Comparison of ENCODE assay signal across 1 cellular context in the genomic region with DNA sequence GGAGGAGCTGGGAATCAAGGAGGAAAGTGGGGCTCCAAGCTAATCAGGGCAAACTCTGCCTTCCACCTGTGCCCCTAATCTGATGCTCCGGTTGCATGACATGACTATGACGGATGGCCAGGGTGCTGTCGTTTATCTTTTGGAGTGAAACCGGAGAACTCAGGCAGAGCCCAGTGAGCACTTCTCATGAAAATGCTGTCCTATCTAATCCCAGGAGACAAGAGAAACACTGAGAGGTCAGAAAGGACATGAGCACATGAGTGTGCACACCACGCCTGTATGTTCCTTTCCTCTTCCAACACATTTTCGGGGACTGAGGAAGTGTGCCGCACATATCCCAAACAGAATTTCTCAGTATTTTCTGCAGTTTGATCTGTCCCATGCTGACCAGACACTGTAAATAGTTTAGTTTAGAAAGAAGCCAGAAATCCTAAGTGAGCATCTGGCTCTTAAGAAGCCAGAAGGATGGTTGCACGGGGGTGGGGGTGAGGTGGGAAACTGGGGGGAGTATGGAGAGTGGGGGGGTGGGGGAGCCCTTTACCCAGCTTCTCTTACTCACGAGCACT.
TF ChIP-seq lines count a peak whose summit lies in the region.

No MANE protein-coding gene starts in this region.

TF ChIP-seq in WTC11, 78 proteins besides CTCF, POLR2A, EP300 and RAD21 (continued from another document):
- no peak for TF ChIP-seq E2F4 (CRISPR knock-in tag; IDR thresholded peaks at IDR 0.05; ENCODE audit: borderline replicate concordance, low read depth)
- TF ChIP-seq, protein P1, sequence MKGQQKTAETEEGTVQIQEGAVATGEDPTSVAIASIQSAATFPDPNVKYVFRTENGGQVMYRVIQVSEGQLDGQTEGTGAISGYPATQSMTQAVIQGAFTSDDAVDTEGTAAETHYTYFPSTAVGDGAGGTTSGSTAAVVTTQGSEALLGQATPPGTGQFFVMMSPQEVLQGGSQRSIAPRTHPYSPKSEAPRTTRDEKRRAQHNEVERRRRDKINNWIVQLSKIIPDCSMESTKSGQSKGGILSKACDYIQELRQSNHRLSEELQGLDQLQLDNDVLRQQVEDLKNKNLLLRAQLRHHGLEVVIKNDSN (CRISPR knock-in tag; IDR thresholded peaks at IDR 0.05): no peak
